8 cellular contexts compared by ENCODE assay signal in genomic region chr15:81265944-81266775, GRCh38. TPM values are rescaled to one million over a fixed set of nuclear protein-coding genes. Genes with fewer than 3 reads are reported as not detected.
DNase-seq lines count a peak whose midpoint lies in the region; ATAC-seq and TF ChIP-seq lines count a peak whose summit lies in the region.

No MANE protein-coding gene starts in this region.

- H3K27ac Mint-ChIP-seq in chondrocyte (ENCODE audit: unreplicated experiment) = no peak overlapping the region

- DNase-seq in C1 segment of cervical spinal cord (lab: John Stamatoyannopoulos, UW) (peak in 12 of 14 donors; percentile 37 to 76 (median 62)), NCI-H510A treated with DMSO at 0.1 percent for 48 hours (lab: John Stamatoyannopoulos, UW) (peak; percentile 70), chondrocyte (ENCODE audit: low spot score) (no peak), left lobe of liver (ENCODE audit: low spot score) (peak; percentile 81)
- peak; percentile 85 for DNase-seq in activated CD4-positive, alpha-beta T cell treated with anti-CD3 and anti-CD28 coated beads for 24 hours (ENCODE audit: low read depth in 2 of 2)
- peak; percentile 81 to 83 for DNase-seq in stimulated activated CD4-positive, alpha-beta T cell treated with anti-CD3 and anti-CD28 coated beads, Interleukin-4, amount 100 ng/mL, for 48 hours (ENCODE audit: low read depth in 2 of 2)

- peak overlapping the region; percentile 24 for H3K4me3 Mint-ChIP-seq in chondrocyte (ENCODE audit: unreplicated experiment)

- H3K4me1 Mint-ChIP-seq in chondrocyte (ENCODE audit: low read depth) = peaks cover 17% of the 10 kb centered on the region

- ATAC-seq in GM19372 (IDR thresholded peaks at IDR 0.05; ENCODE audit: low read depth, unreplicated experiment) (peak; percentile 78), HG03457 (IDR thresholded peaks at IDR 0.05; ENCODE audit: unreplicated experiment) (peak; percentile 68), left lobe of liver (peak; percentile 94)

- peaks cover 8% of the 10 kb centered on the region for H3K27me3 Mint-ChIP-seq in chondrocyte (ENCODE audit: low read depth)

- peak; percentile 77 for TF ChIP-seq CTCF in chondrocyte (IDR thresholded peaks at IDR 0.05)

- no peaks in the 10 kb centered on the region for H3K9me3 Mint-ChIP-seq in chondrocyte (ENCODE audit: low read depth)

- H3K36me3 Mint-ChIP-seq in chondrocyte (ENCODE audit: low read depth) = peaks cover 2% of the 10 kb centered on the region

RNA-seq across cellular contexts. Expression of gene STARD5, which starts 57.8 kb away (rescaled TPM):
- total RNA-seq in chondrocyte (2.6 to 5.3 TPM (median 5.0 TPM) in 3 replicates), left lobe of liver (17.8 TPM)
